In the genomic region with DNA sequence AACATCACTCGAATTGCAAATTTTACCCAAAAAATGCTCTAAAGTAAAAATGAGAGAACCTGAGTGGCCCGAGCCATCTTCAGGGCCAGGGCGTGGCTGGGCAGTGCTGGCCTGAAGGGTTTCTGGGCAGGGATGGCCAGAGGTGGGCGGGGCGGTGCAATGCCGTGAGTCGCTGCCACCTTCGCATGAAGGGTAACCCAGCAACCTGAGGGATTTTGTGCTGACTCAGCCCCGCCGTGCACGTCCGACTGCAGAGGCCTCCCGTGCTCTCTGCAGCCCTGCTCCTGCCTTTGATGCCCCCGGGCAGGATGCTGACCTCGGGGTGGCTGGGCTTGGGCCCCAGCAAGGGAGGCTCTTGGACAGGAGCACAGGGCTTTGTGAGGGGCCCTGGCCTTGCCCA, we compare ENCODE assay signal across 18 cellular contexts.
DNase-seq lines count a peak whose midpoint lies in the region; ATAC-seq and TF ChIP-seq lines count a peak whose summit lies in the region.
"Had no signal": no experiment of that assay in that cellular context is flagged by ENCODE, and none has a peak within 500 bp of the region (broad histone marks: within the 10 kb centered on the region; RNA-seq: fewer than 3 reads in every experiment).

No MANE protein-coding gene starts in this region.

- dilution Hi-C loops in mammary epithelial cell (cut with HindIII; ENCODE audit: low sequenced_read_pairs) = no loop called here

- H4K20me1 ChIP-seq in mammary epithelial cell (ENCODE audit: insufficient read depth, low read length) = no peaks in the 10 kb centered on the region

- BruUV-seq in mammary epithelial cell (replicated peaks; lab: Mats Ljungman, UMichigan) = no TSS peak

- H3K4me3 ChIP-seq in mammary epithelial cell (replicated peaks in 1 of 3; ENCODE audit: insufficient read depth in 1 of 3, low read depth in 2 of 3, low read length in 3 of 3) (no peak overlapping the region), psoas muscle (peak overlapping the region; percentile 79)
- H3K4me3 ChIP-seq: SJSA1 had no signal

- no peaks in the 10 kb centered on the region for H3K9me3 Mint-ChIP-seq in osteocyte (ENCODE audit: unreplicated experiment)
- H3K9me3 Mint-ChIP-seq: stimulated activated naive CD8-positive, alpha-beta T cell treated with anti-CD3 and anti-CD28 coated beads, Interleukin-15, amount 100 ng/mL, for 72 hours had no signal

- H3K4me3 Mint-ChIP-seq in osteocyte (ENCODE audit: unreplicated experiment) = no peak overlapping the region
- H3K4me3 Mint-ChIP-seq: naive thymus-derived CD4-positive, alpha-beta T cell; stimulated activated naive CD8-positive, alpha-beta T cell treated with anti-CD3 and anti-CD28 coated beads, Interleukin-15, amount 100 ng/mL, for 72 hours had no signal

- no peaks in the 10 kb centered on the region for H3K36me3 ChIP-seq in mammary epithelial cell (ENCODE audit: insufficient read depth, low read length)
- peaks cover 0 to 6% of the 10 kb centered on the region in 2 donors for H3K36me3 ChIP-seq in psoas muscle (ENCODE audit: insufficient read depth in 1 of 2, low read depth in 1 of 2)
- H3K36me3 ChIP-seq: SJSA1 had no signal

- no peak overlapping the region for H3K27ac Mint-ChIP-seq in osteocyte (ENCODE audit: unreplicated experiment)
- H3K27ac Mint-ChIP-seq: progenitor cell of endocrine pancreas had no signal

- no peaks in the 10 kb centered on the region for H3K36me3 Mint-ChIP-seq in osteocyte (ENCODE audit: unreplicated experiment)
- H3K36me3 Mint-ChIP-seq: naive thymus-derived CD4-positive, alpha-beta T cell had no signal

- H3K9ac ChIP-seq in mammary epithelial cell (ENCODE audit: insufficient read depth, low read length) = no peak overlapping the region

- WGBS in mammary epithelial cell (ENCODE audit: low coverage, missing lambda C conversion rate) = 59% methylated on average over 8 of the region's 15 CpGs
- WGBS in psoas muscle, 3 donors = 18 to 38% (median 33%) methylated on average over 15 of the region's 15 CpGs

- H3K9me3 ChIP-seq in mammary epithelial cell (replicated peaks; ENCODE audit: insufficient read depth, low read length) (no peaks in the 10 kb centered on the region), psoas muscle (no peaks in the 10 kb centered on the region)
- H3K9me3 ChIP-seq: SJSA1 had no signal

- H3K27me3 Mint-ChIP-seq in osteocyte (ENCODE audit: unreplicated experiment) = peaks cover 28% of the 10 kb centered on the region

- H3K4me1 ChIP-seq in mammary epithelial cell (ENCODE audit: insufficient read depth, low read length) (no peaks in the 10 kb centered on the region), psoas muscle (peaks cover 59% of the 10 kb centered on the region)
- H3K4me1 ChIP-seq: SJSA1 had no signal

- intact Hi-C loops in mammary epithelial cell (cut with micrococcal nuclease) (no loop called here), psoas muscle (cut with DNase I) (loop anchor here in 1 of 2 donors (5.0 kb wide), 1 partner anchor 45 kb away; no protein-coding TSS in a partner anchor)

- no peak overlapping the region for H3K4me2 ChIP-seq in mammary epithelial cell (ENCODE audit: insufficient read depth, low read depth, low read length)

- H3K27me3 ChIP-seq in mammary epithelial cell (ENCODE audit: insufficient read depth, low read length) (peaks cover 39% of the 10 kb centered on the region), psoas muscle (ENCODE audit: insufficient read depth in 3 of 3, low read length in 2 of 3) (no peaks in the 10 kb centered on the region)

- no peak overlapping the region for H3K27ac ChIP-seq in mammary epithelial cell (ENCODE audit: insufficient read depth, low read depth, low read length)
- peak overlapping the region; percentile 92 for H3K27ac ChIP-seq in psoas muscle
- H3K27ac ChIP-seq: 22Rv1, SJSA1 had no signal

- CTCF ChIA-PET in mammary epithelial cell (lab: Charles Lee; ENCODE audit: low non-redundant PET) = no interaction called here

- H2AFZ ChIP-seq in mammary epithelial cell (ENCODE audit: low read depth, low read length) = no peak overlapping the region

- peak; percentile 5 to 18 (median 12) for ATAC-seq in psoas muscle
- ATAC-seq: naive thymus-derived CD4-positive, alpha-beta T cell; stimulated activated naive CD8-positive, alpha-beta T cell treated with anti-CD3 and anti-CD28 coated beads, Interleukin-15, amount 100 ng/mL, for 72 hours had no signal

- peaks cover 3% of the 10 kb centered on the region for H3K4me1 Mint-ChIP-seq in osteocyte (ENCODE audit: unreplicated experiment)

- TF ChIP-seq CTCF in mammary epithelial cell (conservative IDR thresholded peaks at IDR 0.05 in 1 of 2, IDR thresholded peaks at IDR 0.05 in 1 of 2; ENCODE audit: extremely low read depth in 1 of 2, insufficient read depth in 1 of 2, low read depth in 1 of 2, low read length in 2 of 2) (no peak), psoas muscle (IDR thresholded peaks at IDR 0.05) (no peak), osteocyte (IDR thresholded peaks at IDR 0.05) (no peak)

- H3K79me2 ChIP-seq in mammary epithelial cell (ENCODE audit: insufficient read depth, low read length) = no peaks in the 10 kb centered on the region

- DNase-seq in DMS53 (lab: John Stamatoyannopoulos, UW) (peak; percentile 14), DMS53 treated with DMSO at 0.1 percent for 48 hours (lab: John Stamatoyannopoulos, UW; ENCODE audit: unreplicated experiment) (no peak), LoVo (ENCODE audit: low spot score) (peak; percentile 8), mammary epithelial cell (peak; percentile 12), psoas muscle (peak in 1 of 2 donors; percentile 48), SHP77 treated with DMSO at 0.1 percent for 48 hours (lab: John Stamatoyannopoulos, UW) (no peak), inferior parietal cortex (ENCODE audit: extremely low spot score) (no peak), osteocyte (ENCODE audit: extremely low spot score, unreplicated experiment) (no peak)
- DNase-seq: activated CD4-positive, CD25-positive, alpha-beta regulatory T cell treated with anti-CD3 and anti-CD28 coated beads, Interleukin-2, amount 50 U/mL, for 72 hours; activated effector memory CD4-positive, alpha-beta T cell treated with anti-CD3 and anti-CD28 coated beads, Interleukin-2, amount 50 U/mL, for 16 hours; aorta; foreskin fibroblast; naive thymus-derived CD4-positive, alpha-beta T cell; stimulated activated naive CD8-positive, alpha-beta T cell treated with anti-CD3 and anti-CD28 coated beads, Interleukin-15, amount 100 ng/mL, for 72 hours; T1000 had no signal

- in situ Hi-C loops in mammary epithelial cell (cut with MboI; ENCODE audit: low sequenced_read_pairs in 2 of 2) = no loop called here

Comparison
In these comparisons a context has a peak if more than half of its experiments do, and no peak if none do; other contexts are left out.
1. DNase-seq: peak in DMS53 (single experiment), LoVo (single experiment) and mammary epithelial cell (single experiment); none in DMS53 treated with DMSO at 0.1 percent for 48 hours (single experiment), SHP77 treated with DMSO at 0.1 percent for 48 hours (single experiment), inferior parietal cortex (single experiment) and osteocyte (single experiment).